In genomic region chr19:7197169-7197759, GRCh38 we compare ENCODE assay signal across 1 cellular context.
TF ChIP-seq lines count a peak whose summit lies in the region.

No MANE protein-coding gene starts in this region.

TF ChIP-seq in HepG2, 621 proteins besides CTCF, POLR2A, EP300 and RAD21 (continued from another document and continues in another):
- TF ChIP-seq SALL1 (CRISPR knock-in tag; IDR thresholded peaks at IDR 0.05) (no peak; the same call in 1 of the 2 replicates), FIP1L1 (IDR thresholded peaks at IDR 0.05; ENCODE audit: borderline replicate concordance, insufficient read depth, low read depth, low read length) (no peak), PHF20 (CRISPR knock-in tag; IDR thresholded peaks at IDR 0.05) (peak; percentile 7; the same call in 1 of the 2 replicates), DZIP1 (CRISPR knock-in tag; IDR thresholded peaks at IDR 0.05) (no peak), HMGA1 (CRISPR knock-in tag; conservative IDR thresholded peaks at IDR 0.05) (no peak), RELA (CRISPR knock-in tag; IDR thresholded peaks at IDR 0.05) (no peak), PHF21A (CRISPR knock-in tag; IDR thresholded peaks at IDR 0.05) (peak; percentile 87), ZFP36L2 (CRISPR knock-in tag; IDR thresholded peaks at IDR 0.05) (no peak), MAX (IDR thresholded peaks at IDR 0.05) (no peak; the same call in 1 of the 2 replicates), SCMH1 (CRISPR knock-in tag; IDR thresholded peaks at IDR 0.05; ENCODE audit: borderline replicate concordance) (no peak), IKZF5 (CRISPR knock-in tag; IDR thresholded peaks at IDR 0.05) (no peak; the same call in 1 of the 2 replicates), ZNF350 (CRISPR knock-in tag; IDR thresholded peaks at IDR 0.05; ENCODE audit: borderline replicate concordance, low read depth) (peak; percentile 50; the same call in 1 of the 2 replicates), NFKB2 (CRISPR knock-in tag; IDR thresholded peaks at IDR 0.05; ENCODE audit: borderline replicate concordance) (peak; percentile 45; the same call in 1 of the 2 replicates), YY1 (IDR thresholded peaks at IDR 0.05; ENCODE audit: insufficient read depth, insufficient replicate concordance, low read depth, low read length) (peak; percentile 65), ZNF775 (CRISPR knock-in tag; IDR thresholded peaks at IDR 0.05; ENCODE audit: borderline replicate concordance) (no peak; the same call in 1 of the 2 replicates), ZKSCAN5 (CRISPR knock-in tag; IDR thresholded peaks at IDR 0.05) (no peak), SNAI1 (CRISPR knock-in tag; IDR thresholded peaks at IDR 0.05; ENCODE audit: borderline replicate concordance) (no peak), DDIT3 (CRISPR knock-in tag; IDR thresholded peaks at IDR 0.05) (no peak), GLMP (CRISPR knock-in tag; IDR thresholded peaks at IDR 0.05; ENCODE audit: borderline replicate concordance) (no peak), SRF (IDR thresholded peaks at IDR 0.05; ENCODE audit: low read depth, low read length) (peak; percentile 14; the same call in 1 of the 2 replicates), AKNA (CRISPR knock-in tag; IDR thresholded peaks at IDR 0.05; ENCODE audit: borderline replicate concordance) (0 out of 2 replicates have a peak, but pooled peaks have one; percentile 64), ZNF597 (CRISPR knock-in tag; IDR thresholded peaks at IDR 0.05) (no peak), KLF13 (CRISPR knock-in tag; IDR thresholded peaks at IDR 0.05) (no peak), GZF1 (CRISPR knock-in tag; IDR thresholded peaks at IDR 0.05) (peak; percentile 100), SP4 (CRISPR knock-in tag; IDR thresholded peaks at IDR 0.05) (peak; percentile 79; the same call in 1 of the 2 replicates), MED1 (CRISPR knock-in tag; IDR thresholded peaks at IDR 0.05) (peak; percentile 51; the same call in 1 of the 2 replicates), HMGXB4 (CRISPR knock-in tag; IDR thresholded peaks at IDR 0.05; ENCODE audit: borderline replicate concordance in 1 of 2, low read depth in 1 of 2) (peak in 1 of 2 experiments; percentile 67; a peak in 2 of 4 replicates), MXI1 (IDR thresholded peaks at IDR 0.05; ENCODE audit: borderline replicate concordance, low read depth, low read length) (no peak; the same call in 2 of the 3 replicates), ZNF460 (CRISPR knock-in tag; IDR thresholded peaks at IDR 0.05; ENCODE audit: borderline replicate concordance) (no peak), YEATS4 (CRISPR knock-in tag; IDR thresholded peaks at IDR 0.05; ENCODE audit: borderline replicate concordance) (no peak; the same call in 1 of the 2 replicates), MTERF4 (CRISPR knock-in tag; IDR thresholded peaks at IDR 0.05) (no peak), EZH2 (conservative IDR thresholded peaks at IDR 0.05; ENCODE audit: low read depth, low read length) (no peak), GTF3A (CRISPR knock-in tag; conservative IDR thresholded peaks at IDR 0.05) (0 out of 2 replicates have a peak, but pooled peaks have one; percentile 12), CBX1 (IDR thresholded peaks at IDR 0.05; ENCODE audit: low read depth) (no peak), TBX2 (CRISPR knock-in tag; IDR thresholded peaks at IDR 0.05; ENCODE audit: borderline replicate concordance) (peak; percentile 41), MEF2D (CRISPR knock-in tag; IDR thresholded peaks at IDR 0.05) (peak; percentile 79), HDAC2 (CRISPR knock-in tag; IDR thresholded peaks at IDR 0.05) (no peak), ARNT2 (CRISPR knock-in tag; IDR thresholded peaks at IDR 0.05; ENCODE audit: low read depth) (no peak), ZNF205 (CRISPR knock-in tag; IDR thresholded peaks at IDR 0.05) (0 out of 2 replicates have a peak, but pooled peaks have one; percentile 19), ZNF256 (CRISPR knock-in tag; conservative IDR thresholded peaks at IDR 0.05) (0 out of 2 replicates have a peak, but pooled peaks have one; percentile 26), IKZF4 (CRISPR knock-in tag; IDR thresholded peaks at IDR 0.05; ENCODE audit: borderline replicate concordance, low read depth, not compliant biosample characterization) (no peak), NONO (IDR thresholded peaks at IDR 0.05) (no peak), NONO (CRISPR knock-in tag; conservative IDR thresholded peaks at IDR 0.05) (peak; percentile 38; the same call in 1 of the 2 replicates), ZNF468 (CRISPR knock-in tag; IDR thresholded peaks at IDR 0.05) (no peak), ZNF383 (CRISPR knock-in tag; IDR thresholded peaks at IDR 0.05; ENCODE audit: borderline replicate concordance) (no peak), HOXA3 (CRISPR knock-in tag; IDR thresholded peaks at IDR 0.05) (peak; percentile 61), NFYB (CRISPR knock-in tag; IDR thresholded peaks at IDR 0.05) (peak; percentile 34; the same call in 1 of the 2 replicates), ZNF260 (CRISPR knock-in tag; IDR thresholded peaks at IDR 0.05; ENCODE audit: borderline replicate concordance, low read depth) (no peak)
